27 cellular contexts compared by ENCODE assay signal in the genomic region with DNA sequence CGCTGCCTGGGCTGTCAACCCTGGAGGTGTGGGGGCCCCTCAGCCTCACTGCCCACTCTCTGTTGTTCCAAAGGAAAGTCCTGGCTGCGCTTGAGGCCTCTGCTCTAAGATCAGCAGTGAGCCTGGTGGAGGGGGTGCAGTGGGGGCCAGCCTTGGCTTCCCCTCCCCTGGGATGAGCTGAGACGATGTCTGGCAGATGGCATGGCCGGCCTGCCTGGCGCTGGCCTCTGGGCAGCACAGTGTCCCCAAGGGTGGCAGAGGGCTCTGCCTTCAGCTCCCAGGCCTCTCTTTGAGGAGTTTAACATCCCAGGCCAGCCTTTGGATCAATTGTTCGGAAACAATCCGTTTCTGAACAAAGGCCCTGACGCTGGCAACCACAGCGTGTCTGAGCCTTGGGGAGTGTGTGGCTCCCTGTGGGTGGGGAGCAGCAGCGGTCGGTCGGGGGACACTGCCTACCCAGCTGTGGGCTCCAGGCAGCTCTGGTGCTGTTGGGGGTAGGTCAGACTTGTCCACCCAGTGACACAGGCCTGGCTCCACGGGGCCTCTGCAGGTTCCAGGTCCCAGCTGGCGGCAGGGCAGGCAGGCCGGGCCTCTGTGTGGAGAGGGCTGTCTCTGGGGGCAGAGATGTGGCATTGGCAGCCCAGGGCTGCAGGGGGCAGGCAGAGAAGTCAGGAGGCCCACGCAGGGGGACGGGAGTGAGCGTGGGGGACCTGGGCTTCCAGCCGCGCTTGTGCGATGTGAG.
"Had no signal": no experiment of that assay in that cellular context is flagged by ENCODE, and none has a peak within 500 bp of the region (broad histone marks: within the 10 kb centered on the region; RNA-seq: fewer than 3 reads in every experiment).

No MANE protein-coding gene starts in this region.

- H3K9me3 ChIP-seq: ovary, upper lobe of left lung, vagina had no signal

- DNase-seq: activated CD4-positive, alpha-beta memory T cell treated with anti-CD3 and anti-CD28 coated beads for 36 hours; activated CD4-positive, alpha-beta T cell treated with anti-CD3 and anti-CD28 coated beads, Interleukin-2, amount 10 ng/mL, durations not matched to agents 24 days and 14 days; activated CD4-positive, CD25-positive, alpha-beta regulatory T cell treated with anti-CD3 and anti-CD28 coated beads, Interleukin-2, amount 50 U/mL, for 72 hours; activated CD8-positive, alpha-beta memory T cell treated with anti-CD3 and anti-CD28 coated beads, Interleukin-2, amount 50 U/mL, for 48 hours; activated gamma-delta T cell treated with Interleukin-2 at 50 U/mL for 16 hours; activated naive CD4-positive, alpha-beta T cell treated with anti-CD3 and anti-CD28 coated beads, Interleukin-2, amount 50 U/mL, for 16 hours; activated T-cell treated with anti-CD3 and anti-CD28 coated beads, Interleukin-2, amount 50 U/mL, for 24 hours; amniotic stem cell; central memory CD4-positive, alpha-beta T cell; effector CD4-positive, alpha-beta T cell; mammary epithelial cell; midbrain; naive thymus-derived CD4-positive, alpha-beta T cell; ovary; stimulated activated CD4-positive, alpha-beta T cell treated with anti-CD3 and anti-CD28 coated beads, Interleukin-4, amount 100 ng/mL, for 4 hours; stimulated activated CD8-positive, alpha-beta memory T cell treated with anti-CD3 and anti-CD28 coated beads, Interleukin-4, amount 100 ng/mL, for 48 hours; stimulated activated naive CD8-positive, alpha-beta T cell treated with anti-CD3 and anti-CD28 coated beads, Interleukin-15, amount 100 ng/mL, for 72 hours; substantia nigra; T-helper 17 cell; T1000 had no signal

- H3K27me3 ChIP-seq: ovary, upper lobe of left lung, vagina had no signal

- H3K4me1 Mint-ChIP-seq: activated CD4-positive, alpha-beta T cell treated with anti-CD3 and anti-CD28 coated beads, Interleukin-2, amount 10 ng/mL, durations not matched to agents 24 days and 14 days; T-helper 17 cell had no signal

- H3K4me3 ChIP-seq: ovary, skin epidermis, upper lobe of left lung, vagina had no signal

- H3K27me3 Mint-ChIP-seq: activated CD4-positive, alpha-beta T cell treated with anti-CD3 and anti-CD28 coated beads, Interleukin-2, amount 10 ng/mL, durations not matched to agents 24 days and 14 days; stimulated activated naive CD8-positive, alpha-beta T cell treated with anti-CD3 and anti-CD28 coated beads, Interleukin-15, amount 100 ng/mL, for 72 hours; T-helper 17 cell had no signal

- ATAC-seq: naive thymus-derived CD4-positive, alpha-beta T cell; sciatic nerve; stimulated activated memory B cell treated with anti-CD40 and anti-IgM and Interleukin-4, amounts not matched to agents 10 μg/mL and 1 μg/mL and 100 μg/mL, for 72 hours; stimulated activated naive CD8-positive, alpha-beta T cell treated with anti-CD3 and anti-CD28 coated beads, Interleukin-15, amount 100 ng/mL, for 72 hours; T-helper 17 cell had no signal

- H3K27ac ChIP-seq: ovary, upper lobe of left lung, vagina had no signal

- H3K9me3 Mint-ChIP-seq: activated CD4-positive, alpha-beta memory T cell treated with anti-CD3 and anti-CD28 coated beads for 36 hours; activated CD4-positive, alpha-beta T cell treated with anti-CD3 and anti-CD28 coated beads, Interleukin-2, amount 10 ng/mL, durations not matched to agents 24 days and 14 days; activated T-cell treated with anti-CD3 and anti-CD28 coated beads, Interleukin-2, amount 50 U/mL, for 24 hours; dendritic cell treated with granulocyte-macrophage colony-stimulating factor and Interleukin-4, amounts not matched to agents 40 ng/mL and 50 ng/mL, for 4 days; naive thymus-derived CD4-positive, alpha-beta T cell; stimulated activated memory B cell treated with anti-CD40 and anti-IgM and Interleukin-4, amounts not matched to agents 10 μg/mL and 1 μg/mL and 100 μg/mL, for 72 hours; stimulated activated naive CD8-positive, alpha-beta T cell treated with anti-CD3 and anti-CD28 coated beads, Interleukin-15, amount 100 ng/mL, for 72 hours had no signal

- H3K4me3 Mint-ChIP-seq: activated CD4-positive, alpha-beta memory T cell treated with anti-CD3 and anti-CD28 coated beads for 36 hours; activated CD4-positive, alpha-beta T cell treated with anti-CD3 and anti-CD28 coated beads, Interleukin-2, amount 10 ng/mL, durations not matched to agents 24 days and 14 days; activated T-cell treated with anti-CD3 and anti-CD28 coated beads, Interleukin-2, amount 50 U/mL, for 24 hours; dendritic cell treated with granulocyte-macrophage colony-stimulating factor and Interleukin-4, amounts not matched to agents 40 ng/mL and 50 ng/mL, for 4 days; naive thymus-derived CD4-positive, alpha-beta T cell; stimulated activated memory B cell treated with anti-CD40 and anti-IgM and Interleukin-4, amounts not matched to agents 10 μg/mL and 1 μg/mL and 100 μg/mL, for 72 hours; stimulated activated naive CD8-positive, alpha-beta T cell treated with anti-CD3 and anti-CD28 coated beads, Interleukin-15, amount 100 ng/mL, for 72 hours; T-helper 17 cell had no signal

- H3K27ac Mint-ChIP-seq: activated CD4-positive, alpha-beta memory T cell treated with anti-CD3 and anti-CD28 coated beads for 36 hours; activated CD4-positive, alpha-beta T cell treated with anti-CD3 and anti-CD28 coated beads, Interleukin-2, amount 10 ng/mL, durations not matched to agents 24 days and 14 days; activated T-cell treated with anti-CD3 and anti-CD28 coated beads, Interleukin-2, amount 50 U/mL, for 24 hours; dendritic cell treated with granulocyte-macrophage colony-stimulating factor and Interleukin-4, amounts not matched to agents 40 ng/mL and 50 ng/mL, for 4 days; naive thymus-derived CD4-positive, alpha-beta T cell; progenitor cell of endocrine pancreas; stimulated activated memory B cell treated with anti-CD40 and anti-IgM and Interleukin-4, amounts not matched to agents 10 μg/mL and 1 μg/mL and 100 μg/mL, for 72 hours; T-helper 17 cell had no signal

- H3K36me3 ChIP-seq: ovary, vagina had no signal

- H3K36me3 Mint-ChIP-seq: activated CD4-positive, alpha-beta memory T cell treated with anti-CD3 and anti-CD28 coated beads for 36 hours; naive thymus-derived CD4-positive, alpha-beta T cell; stimulated activated memory B cell treated with anti-CD40 and anti-IgM and Interleukin-4, amounts not matched to agents 10 μg/mL and 1 μg/mL and 100 μg/mL, for 72 hours had no signal
